1 cellular context compared by ENCODE assay signal in the genomic region with DNA sequence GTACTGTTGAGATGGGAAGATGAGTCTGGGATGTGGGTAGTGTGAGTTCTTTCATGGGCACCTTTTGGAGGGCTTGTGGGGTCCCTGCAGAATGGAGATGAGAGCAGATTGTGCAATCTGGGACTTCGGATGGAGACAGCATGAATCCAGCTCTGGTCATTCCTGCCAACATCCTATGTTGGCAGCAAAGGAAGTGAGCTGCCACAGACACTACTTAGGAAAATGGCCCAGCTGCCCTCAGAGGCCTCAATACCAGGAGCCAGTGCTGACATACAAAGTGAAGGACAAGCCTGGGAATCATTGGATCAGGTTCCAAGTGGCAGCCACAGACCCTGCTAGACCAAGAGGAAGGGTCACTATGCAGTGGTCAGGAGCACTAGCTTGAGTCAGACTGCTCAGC.
TF ChIP-seq lines count a peak whose summit lies in the region.

No MANE protein-coding gene starts in this region.

TF ChIP-seq in HepG2, 621 proteins besides CTCF, POLR2A, EP300 and RAD21:
- TF ChIP-seq ZNF678 (CRISPR knock-in tag; IDR thresholded peaks at IDR 0.05) = no peak
- TF ChIP-seq PHB2 (IDR thresholded peaks at IDR 0.05; ENCODE audit: partially characterized antibody) = no peak
- TF ChIP-seq ZNF251 (CRISPR knock-in tag; IDR thresholded peaks at IDR 0.05) = no peak
- no peak for TF ChIP-seq ZNF292 (CRISPR knock-in tag; IDR thresholded peaks at IDR 0.05; ENCODE audit: borderline replicate concordance, low read depth)
- no peak for TF ChIP-seq ZNF44 (CRISPR knock-in tag; IDR thresholded peaks at IDR 0.05)
- TF ChIP-seq ZSCAN30 (CRISPR knock-in tag; IDR thresholded peaks at IDR 0.05) = no peak
- TF ChIP-seq CEBPB (IDR thresholded peaks at IDR 0.05; ENCODE audit: borderline replicate concordance, low read depth, low read length) = peak; percentile 36; the same call in 1 of the 2 replicates
- no peak for TF ChIP-seq TOPORS (CRISPR knock-in tag; IDR thresholded peaks at IDR 0.05)
TF ChIP-seq in HepG2: peak in this region for 1.
